Comparison of ENCODE assay signal across 1 cellular context in the genomic region with DNA sequence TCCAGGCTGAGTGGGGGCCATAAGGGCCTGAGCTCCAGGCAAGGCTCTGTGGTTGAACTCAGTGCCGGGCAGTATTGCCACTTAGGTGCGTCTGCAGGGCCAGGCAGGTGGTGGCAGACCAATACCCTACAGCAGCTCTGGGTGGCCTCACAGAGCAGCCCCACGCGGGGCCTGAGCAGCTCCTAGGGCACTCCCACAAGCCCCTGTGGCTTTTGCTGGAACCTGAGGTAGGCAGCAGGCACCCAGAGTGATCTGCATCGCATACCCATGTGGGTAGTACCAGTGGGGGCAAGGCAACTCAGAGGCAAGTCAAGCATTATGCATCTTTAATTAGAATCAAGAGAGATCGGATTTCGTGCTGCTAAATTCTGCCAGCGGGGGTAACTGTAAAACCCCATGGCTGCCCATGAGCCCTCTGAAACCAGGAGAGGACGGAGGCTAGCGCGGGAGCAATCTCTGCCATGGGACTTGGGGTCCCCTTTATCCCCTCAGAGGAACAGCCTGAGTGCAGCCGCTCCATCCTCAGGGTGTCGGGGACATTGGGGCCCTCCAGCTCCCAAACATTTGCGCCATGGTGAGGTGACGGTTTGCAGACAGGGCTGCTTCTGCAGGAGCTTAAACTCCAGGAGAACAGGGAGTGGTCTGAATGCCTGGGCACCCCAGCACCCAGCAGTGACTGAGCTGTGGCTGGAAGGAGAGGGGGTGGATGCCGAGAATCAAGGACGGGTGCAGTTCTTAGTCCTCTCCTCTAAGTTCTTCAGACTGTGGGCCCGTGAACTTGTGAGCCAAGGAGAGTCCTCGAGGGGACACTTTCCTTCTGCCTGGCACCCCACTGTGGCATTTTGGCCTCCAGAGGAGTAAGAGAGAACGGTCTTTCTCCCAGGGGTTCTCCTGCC.
TF ChIP-seq lines count a peak whose summit lies in the region.

No MANE protein-coding gene starts in this region.

TF ChIP-seq in HepG2, 621 proteins besides CTCF, POLR2A, EP300 and RAD21 (continued from another document):
- TF ChIP-seq ZNF776 (CRISPR knock-in tag; IDR thresholded peaks at IDR 0.05) (no peak), MIXL1 (CRISPR knock-in tag; IDR thresholded peaks at IDR 0.05) (no peak), NAIF1 (CRISPR knock-in tag; IDR thresholded peaks at IDR 0.05; ENCODE audit: borderline replicate concordance) (no peak)
